In the genomic region with DNA sequence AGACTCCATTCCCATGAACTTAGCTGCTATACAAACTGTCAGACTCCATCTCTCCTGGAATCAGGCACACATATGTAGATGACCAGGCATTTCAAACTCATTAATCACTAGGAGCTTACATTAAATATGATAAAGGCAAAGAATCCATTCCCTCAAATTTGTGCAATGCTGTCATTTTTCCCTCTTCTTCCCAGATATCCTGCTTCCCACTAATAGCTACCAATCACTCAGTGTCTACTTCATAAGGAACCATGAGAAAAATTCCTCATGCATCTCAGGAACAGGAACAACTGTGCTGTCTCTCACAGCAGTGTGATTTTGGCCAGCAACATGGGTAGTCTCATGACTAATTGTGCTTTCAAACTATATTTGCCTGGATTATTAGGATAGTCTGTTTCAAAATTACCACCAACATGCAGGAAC, we compare ENCODE assay signal across 25 cellular contexts.
DNase-seq lines count a peak whose midpoint lies in the region; ATAC-seq and TF ChIP-seq lines count a peak whose summit lies in the region.
"Had no signal": no experiment of that assay in that cellular context is flagged by ENCODE, and none has a peak within 500 bp of the region (broad histone marks: within the 10 kb centered on the region; RNA-seq: fewer than 3 reads in every experiment).

No MANE protein-coding gene starts in this region.

- TF ChIP-seq CTCF in AG10803 (conservative IDR thresholded peaks at IDR 0.05; ENCODE audit: low read length) (no peak), IMR-90 (conservative IDR thresholded peaks at IDR 0.05; ENCODE audit: low read depth, low read length) (no peak), choroid plexus epithelial cell (conservative IDR thresholded peaks at IDR 0.05; ENCODE audit: low read depth, low read length) (no peak)

- DNase-seq in AG10803 (ENCODE audit: low read depth) (peak; percentile 61), IMR-90 (peak; percentile 20), choroid plexus epithelial cell (ENCODE audit: low read depth) (peak; percentile 35), mesenchymal stem cell (peak; percentile 10), HT-29 (ENCODE audit: low spot score) (no peak), ecto neural progenitor cell (ENCODE audit: low spot score) (no peak), GF-D8 (lab: John Stamatoyannopoulos, UW) (no peak)
- no peak for DNase-seq in stimulated activated naive CD8-positive, alpha-beta T cell treated with anti-CD3 and anti-CD28 coated beads, Interleukin-15, amount 100 ng/mL, for 72 hours
- DNase-seq: activated CD4-positive, alpha-beta T cell treated with anti-CD3 and anti-CD28 coated beads for 36 hours; activated T-cell treated with anti-CD3 and anti-CD28 coated beads, Interleukin-2, amount 50 U/mL, for 4 hours; amniotic stem cell; heart left ventricle; KG1; NCI-H1694 treated with DMSO at 0.1 percent for 48 hours; NCI-H2171 treated with DMSO at 0.1 percent for 48 hours; NCI-H526; psoas muscle; stimulated activated CD4-positive, alpha-beta T cell treated with anti-CD3 and anti-CD28 coated beads, Interleukin-2, amount 100 ng/mL, for 24 hours; substantia nigra; T-helper 2 cell; upper lobe of right lung had no signal

- intact Hi-C loops in IMR-90 (cut with micrococcal nuclease): no loop called here

- H3K27me3 Mint-ChIP-seq in stimulated activated naive CD8-positive, alpha-beta T cell treated with anti-CD3 and anti-CD28 coated beads, Interleukin-15, amount 100 ng/mL, for 72 hours: no peaks in the 10 kb centered on the region
- H3K27me3 Mint-ChIP-seq: activated CD4-positive, alpha-beta T cell treated with anti-CD3 and anti-CD28 coated beads for 36 hours had no signal

- TF ChIP-seq POLR2A in IMR-90 (IDR thresholded peaks at IDR 0.05; ENCODE audit: low read depth, low read length): no peak

- dilution Hi-C loops in IMR-90 (cut with HindIII; ENCODE audit: low sequenced_read_pairs, unreplicated experiment): no loop called here

- H2BK15ac ChIP-seq in IMR-90 (ENCODE audit: low read depth, low read length) (peak overlapping the region; percentile 58; the same call in 1 of the 3 replicates), mesenchymal stem cell (ENCODE audit: low read depth, poor library complexity, severe bottlenecking) (no peak overlapping the region)

- no peaks in the 10 kb centered on the region for H3K27me3 ChIP-seq in IMR-90 (ENCODE audit: control insufficient read depth, insufficient read depth, low read length)
- no peaks in the 10 kb centered on the region for H3K27me3 ChIP-seq in mesenchymal stem cell (ENCODE audit: control insufficient read depth in 1 of 2, insufficient read depth in 1 of 2, low read length in 2 of 2)
- H3K27me3 ChIP-seq: heart left ventricle, neutrophil, upper lobe of right lung had no signal

- POLR2A ChIA-PET in IMR-90 (lab: Charles Lee; ENCODE audit: unreplicated experiment): no interaction called here

- H2AFZ ChIP-seq in IMR-90 (replicated peaks; ENCODE audit: low read length, poor library complexity) (no peak overlapping the region), mesenchymal stem cell (ENCODE audit: low read depth, low read length) (no peak overlapping the region)

- peak overlapping the region; percentile 86 for H2BK20ac ChIP-seq in IMR-90 (ENCODE audit: low read depth, low read length)

- no peak overlapping the region for H2BK12ac ChIP-seq in mesenchymal stem cell (ENCODE audit: low read length in 2 of 2)

- H3K4me3 Mint-ChIP-seq in stimulated activated naive CD8-positive, alpha-beta T cell treated with anti-CD3 and anti-CD28 coated beads, Interleukin-15, amount 100 ng/mL, for 72 hours: no peak overlapping the region
- H3K4me3 Mint-ChIP-seq: activated CD4-positive, alpha-beta T cell treated with anti-CD3 and anti-CD28 coated beads for 36 hours; activated T-cell treated with anti-CD3 and anti-CD28 coated beads, Interleukin-2, amount 50 U/mL, for 4 hours; CD14-positive monocyte had no signal

- ATAC-seq in IMR-90 (ENCODE audit: low read depth): no peak
- no peak for ATAC-seq in stimulated activated naive CD8-positive, alpha-beta T cell treated with anti-CD3 and anti-CD28 coated beads, Interleukin-15, amount 100 ng/mL, for 72 hours
- ATAC-seq: activated CD4-positive, alpha-beta T cell treated with anti-CD3 and anti-CD28 coated beads for 36 hours; activated T-cell treated with anti-CD3 and anti-CD28 coated beads, Interleukin-2, amount 50 U/mL, for 4 hours; heart left ventricle; psoas muscle; upper lobe of right lung had no signal

- H3K9me3 ChIP-seq in IMR-90 (ENCODE audit: control insufficient read depth, insufficient read depth, low read length): no peaks in the 10 kb centered on the region
- no peaks in the 10 kb centered on the region for H3K9me3 ChIP-seq in mesenchymal stem cell (ENCODE audit: control insufficient read depth, low read length)
- H3K9me3 ChIP-seq: heart left ventricle, neutrophil, psoas muscle, upper lobe of right lung had no signal

- no peaks in the 10 kb centered on the region for H3K4me1 Mint-ChIP-seq in stimulated activated naive CD8-positive, alpha-beta T cell treated with anti-CD3 and anti-CD28 coated beads, Interleukin-15, amount 100 ng/mL, for 72 hours
- H3K4me1 Mint-ChIP-seq: activated CD4-positive, alpha-beta T cell treated with anti-CD3 and anti-CD28 coated beads for 36 hours; CD14-positive monocyte had no signal

- H2BK5ac ChIP-seq in IMR-90 (ENCODE audit: low read depth, low read length, poor library complexity, severe bottlenecking): peak overlapping the region; percentile 32
- H2BK5ac ChIP-seq in mesenchymal stem cell (ENCODE audit: low read depth, low read length, poor library complexity, severe bottlenecking): no peak overlapping the region

- no peaks in the 10 kb centered on the region for H3K9me3 Mint-ChIP-seq in stimulated activated naive CD8-positive, alpha-beta T cell treated with anti-CD3 and anti-CD28 coated beads, Interleukin-15, amount 100 ng/mL, for 72 hours
- H3K9me3 Mint-ChIP-seq: activated T-cell treated with anti-CD3 and anti-CD28 coated beads, Interleukin-2, amount 50 U/mL, for 4 hours had no signal

- peak overlapping the region; percentile 66 for H2BK120ac ChIP-seq in IMR-90 (ENCODE audit: low read depth, low read length)
- H2BK120ac ChIP-seq in mesenchymal stem cell (ENCODE audit: low read depth, low read length): no peak overlapping the region

- H2AK5ac ChIP-seq in IMR-90 (ENCODE audit: low read depth, low read length) (peak overlapping the region; percentile 13; the same call in 1 of the 2 replicates), mesenchymal stem cell (ENCODE audit: low read length, severe bottlenecking) (no peak overlapping the region)

- H3K9ac ChIP-seq in IMR-90 (ENCODE audit: low read depth, low read length) (no peak overlapping the region), mesenchymal stem cell (ENCODE audit: low read length) (no peak overlapping the region)

- H3K4me3 ChIP-seq in AG10803 (ENCODE audit: low read length) (no peak overlapping the region), IMR-90 (ENCODE audit: insufficient read depth, low read depth, low read length) (no peak overlapping the region), choroid plexus epithelial cell (ENCODE audit: low read depth, low read length) (no peak overlapping the region), mesenchymal stem cell (ENCODE audit: insufficient read depth in 1 of 2, low read depth in 1 of 2, low read length in 2 of 2) (no peak overlapping the region)
- H3K4me3 ChIP-seq: heart left ventricle, psoas muscle, SK-N-MC, skin epidermis, upper lobe of right lung had no signal

- H4K91ac ChIP-seq in IMR-90 (ENCODE audit: insufficient read depth, low read depth, low read length): peak overlapping the region; percentile 65; the same call in 1 of the 2 replicates
- no peak overlapping the region for H4K91ac ChIP-seq in mesenchymal stem cell (ENCODE audit: low read length)

- peak overlapping the region; percentile 15 to 54; a peak in 2 of 4 replicates for H4K8ac ChIP-seq in IMR-90 (ENCODE audit: low read depth in 2 of 2, low read length in 2 of 2)
- H4K8ac ChIP-seq in mesenchymal stem cell (ENCODE audit: low read length): no peak overlapping the region

- H3K27ac ChIP-seq in IMR-90 (ENCODE audit: insufficient read depth, low read length) (no peak overlapping the region), mesenchymal stem cell (ENCODE audit: low read length, poor library complexity, severe bottlenecking) (no peak overlapping the region)
- H3K27ac ChIP-seq: heart left ventricle, neutrophil, psoas muscle, SK-N-MC, skin epidermis, upper lobe of right lung had no signal

- no peak overlapping the region for H2AK9ac ChIP-seq in IMR-90 (replicated peaks; ENCODE audit: low read depth, low read length, poor library complexity)

- TF ChIP-seq RAD21 in IMR-90 (IDR thresholded peaks at IDR 0.05; ENCODE audit: low read length): no peak

- no peaks in the 10 kb centered on the region for H4K20me1 ChIP-seq in IMR-90 (ENCODE audit: insufficient read depth, low read length)

- H3K9me1 ChIP-seq in IMR-90 (ENCODE audit: insufficient read depth, low read length): peaks cover 2% of the 10 kb centered on the region; the same call in 1 of the 2 replicates

- no TSS peak for BruUV-seq in IMR-90 (replicated peaks; lab: Mats Ljungman, UMichigan)

- H3K79me1 ChIP-seq in IMR-90 (ENCODE audit: low read depth in 1 of 2, low read length in 2 of 2): no peaks in the 10 kb centered on the region
- no peaks in the 10 kb centered on the region for H3K79me1 ChIP-seq in mesenchymal stem cell (replicated peaks; ENCODE audit: low read length, poor library complexity, severe bottlenecking)

- peak overlapping the region; percentile 6; the same call in 1 of the 2 replicates for H3K4ac ChIP-seq in IMR-90 (ENCODE audit: low read depth, low read length)
- H3K4ac ChIP-seq in mesenchymal stem cell (ENCODE audit: low read depth in 1 of 2, low read length in 2 of 2): no peak overlapping the region

- H3K14ac ChIP-seq in IMR-90 (replicated peaks; ENCODE audit: low read depth, low read length) (peak overlapping the region; percentile 27; the same call in 1 of the 2 replicates), mesenchymal stem cell (ENCODE audit: low read length in 2 of 2) (no peak overlapping the region)

- no peak overlapping the region for H3K27ac Mint-ChIP-seq in stimulated activated naive CD8-positive, alpha-beta T cell treated with anti-CD3 and anti-CD28 coated beads, Interleukin-15, amount 100 ng/mL, for 72 hours
- H3K27ac Mint-ChIP-seq: activated CD4-positive, alpha-beta T cell treated with anti-CD3 and anti-CD28 coated beads for 36 hours; CD14-positive monocyte had no signal

- peak overlapping the region; percentile 0; the same call in 1 of the 2 replicates for H3K56ac ChIP-seq in IMR-90 (ENCODE audit: extremely low read depth, insufficient read depth, low read length)

- H3K36me3 ChIP-seq in IMR-90 (ENCODE audit: control insufficient read depth, insufficient read depth, low read length) (no peaks in the 10 kb centered on the region), mesenchymal stem cell (ENCODE audit: control insufficient read depth in 1 of 2, insufficient read depth in 2 of 2, low read depth in 1 of 2, low read length in 2 of 2) (no peaks in the 10 kb centered on the region)
- H3K36me3 ChIP-seq: heart left ventricle, neutrophil, upper lobe of right lung had no signal

- H3K4me1 ChIP-seq in IMR-90 (ENCODE audit: control insufficient read depth, insufficient read depth, low read length): peaks cover 14% of the 10 kb centered on the region; the same call in 1 of the 2 replicates
- H3K4me1 ChIP-seq in mesenchymal stem cell (ENCODE audit: control insufficient read depth, insufficient read depth, low read depth, low read length): no peaks in the 10 kb centered on the region
- H3K4me1 ChIP-seq: psoas muscle, upper lobe of right lung had no signal

- H3K23ac ChIP-seq in IMR-90 (ENCODE audit: low read depth, low read length): 0 out of 2 replicates have a peak overlapping the region, but pooled peaks have one; percentile 22
- no peak overlapping the region for H3K23ac ChIP-seq in mesenchymal stem cell (ENCODE audit: low read length in 2 of 2)

- H4K5ac ChIP-seq in IMR-90 (ENCODE audit: low read depth, low read length): no peak overlapping the region; the same call in 1 of the 2 replicates

- in situ Hi-C loops in IMR-90 (cut with MboI; ENCODE audit: low sequenced_read_pairs): no loop called here

- CTCF ChIA-PET in IMR-90 (lab: Yijun Ruan, JAX): no interaction called here

- H3K18ac ChIP-seq in IMR-90 (ENCODE audit: low read depth, low read length): peak overlapping the region; percentile 55; the same call in 1 of the 2 replicates
- H3K18ac ChIP-seq in mesenchymal stem cell (ENCODE audit: low read depth in 1 of 2, low read length in 2 of 2): no peak overlapping the region

- H3K4me2 ChIP-seq in IMR-90 (ENCODE audit: low read depth, low read length) (no peak overlapping the region), mesenchymal stem cell (ENCODE audit: low read length, poor library complexity, severe bottlenecking) (no peak overlapping the region)

Comparison
In these comparisons a context has a peak if more than half of its experiments do, and no peak if none do; other contexts are left out.
1. DNase-seq: peak in AG10803 (single experiment), IMR-90 (single experiment), choroid plexus epithelial cell (single experiment) and mesenchymal stem cell (single experiment); none in HT-29 (single experiment), ecto neural progenitor cell (single experiment), stimulated activated naive CD8-positive, alpha-beta T cell treated with anti-CD3 and anti-CD28 coated beads, Interleukin-15, amount 100 ng/mL, for 72 hours (0 of 2) and GF-D8 (single experiment).